In the genomic region with DNA sequence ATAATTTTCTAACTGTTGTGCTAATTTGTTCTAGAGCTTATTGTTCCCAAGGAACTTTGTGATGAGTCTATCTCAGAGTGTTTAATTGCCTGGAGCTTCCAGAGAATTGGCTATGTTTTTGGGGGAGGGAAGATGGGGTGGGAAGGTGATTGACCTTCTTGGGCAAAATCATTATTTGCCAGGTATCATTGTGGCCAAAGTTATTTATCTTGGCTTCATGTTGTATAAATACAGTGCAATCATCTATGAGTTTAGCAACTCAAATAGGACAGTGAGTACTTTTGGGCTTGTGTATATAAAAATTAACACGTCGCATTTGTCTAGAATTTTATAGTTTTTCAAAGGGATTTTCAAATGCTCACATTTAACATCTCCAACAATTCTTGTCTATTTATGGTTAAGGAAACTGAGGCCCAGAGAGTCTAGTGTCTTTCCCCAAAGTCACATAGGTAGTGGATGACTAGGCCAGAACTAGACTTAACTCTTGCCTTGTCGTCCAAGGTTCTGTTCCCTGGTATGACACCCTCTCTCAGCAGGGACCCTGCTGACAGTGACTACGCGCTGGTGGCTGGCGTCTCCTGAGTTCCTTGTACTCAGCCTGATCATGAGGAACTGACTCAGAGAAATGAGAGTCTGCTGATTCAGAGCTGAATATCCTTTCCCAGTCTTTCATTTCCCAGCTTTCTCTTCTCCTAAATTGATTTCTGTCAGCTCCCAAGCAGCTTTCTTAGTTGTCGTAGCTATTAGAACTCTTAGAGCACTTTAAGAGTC, we compare ENCODE assay signal across 17 cellular contexts. TPM values are rescaled to one million over a fixed set of nuclear protein-coding genes. Genes with fewer than 3 reads are reported as not detected.
DNase-seq lines count a peak whose midpoint lies in the region; ATAC-seq, FAIRE-seq and TF ChIP-seq lines count a peak whose summit lies in the region.
"Had no signal": no experiment of that assay in that cellular context is flagged by ENCODE, and none has a peak within 500 bp of the region (broad histone marks: within the 10 kb centered on the region; RNA-seq: fewer than 3 reads in every experiment).

No MANE protein-coding gene starts in this region.

- H3K4me3 ChIP-seq in cardiac muscle cell, result no peak overlapping the region
- H3K4me3 ChIP-seq in keratinocyte (ENCODE audit: control insufficient read depth in 2 of 3, extremely low read depth in 1 of 3, insufficient read depth in 2 of 3, low read depth in 1 of 3, low read length in 3 of 3), result no peak overlapping the region
- H3K4me3 ChIP-seq in upper lobe of right lung, result no peak overlapping the region
- H3K4me3 ChIP-seq in sigmoid colon, result no peak overlapping the region
- H3K4me3 ChIP-seq: A549, heart right ventricle had no signal

- H3K36me3 ChIP-seq in cardiac muscle cell, result no peaks in the 10 kb centered on the region
- H3K36me3 ChIP-seq in keratinocyte (ENCODE audit: control insufficient read depth in 2 of 2, extremely low read depth in 1 of 2, insufficient read depth in 2 of 2, low read length in 2 of 2), result no peaks in the 10 kb centered on the region
- no peaks in the 10 kb centered on the region for H3K36me3 ChIP-seq in upper lobe of right lung
- H3K36me3 ChIP-seq in sigmoid colon, result no peaks in the 10 kb centered on the region
- H3K36me3 ChIP-seq: heart right ventricle had no signal

- intact Hi-C loops in left ventricle myocardium superior (cut with micrococcal nuclease) (no loop called here), upper lobe of right lung (cut with DNase I) (no loop called here), sigmoid colon (cut with DNase I) (no loop called here)

- dilution Hi-C loops in keratinocyte (cut with MboI; ENCODE audit: extremely low pct_ligation_motif_present, low sequenced_read_pairs), result no loop called here

- no peak overlapping the region for H3K9ac ChIP-seq in keratinocyte (ENCODE audit: control insufficient read depth, extremely low read depth, insufficient read depth, low read length)

- H2AFZ ChIP-seq in keratinocyte (ENCODE audit: control insufficient read depth, low read length), result no peak overlapping the region

- H3K27ac ChIP-seq in cardiac muscle cell, result peak overlapping the region; percentile 14
- H3K27ac ChIP-seq in keratinocyte (ENCODE audit: control insufficient read depth, insufficient read depth, low read length), result peak overlapping the region; percentile 13
- no peak overlapping the region for H3K27ac ChIP-seq in upper lobe of right lung
- H3K27ac ChIP-seq in sigmoid colon, result no peak overlapping the region
- H3K27ac ChIP-seq: A549 had no signal

- no peaks in the 10 kb centered on the region for H4K20me1 ChIP-seq in keratinocyte (ENCODE audit: control insufficient read depth, extremely low read depth, insufficient read depth, low read length)

- no peaks in the 10 kb centered on the region for H3K9me1 ChIP-seq in keratinocyte (ENCODE audit: control insufficient read depth, extremely low read depth, insufficient read depth, low read length)

- ATAC-seq in left ventricle myocardium superior, result no peak
- peak; percentile 85 for ATAC-seq in upper lobe of right lung
- no peak for ATAC-seq in HG03520 (IDR thresholded peaks at IDR 0.05; ENCODE audit: unreplicated experiment)
- ATAC-seq: A549; activated CD8-positive, alpha-beta memory T cell treated with anti-CD3 and anti-CD28 coated beads, Interleukin-2, amount 10 ng/mL, durations not matched to agents 7 days and 5 days; HCT116; left colon; natural killer cell treated with Interleukin-12 subunit alpha and Interleukin-12 subunit beta and Interleukin-15 and Interleukin-18, amount 100 ng/mL, for 72 hours had no signal

- no peak for FAIRE-seq in keratinocyte (lab: Jason Lieb, UNC)
- FAIRE-seq: A549, D721Med, endometrium had no signal

- TF ChIP-seq CTCF in cardiac muscle cell (IDR thresholded peaks at IDR 0.05; ENCODE audit: low read depth, low read length) (no peak), keratinocyte (optimal IDR thresholded peaks at IDR 0.05 in 1 of 3, IDR thresholded peaks at IDR 0.05 in 1 of 3, conservative IDR thresholded peaks at IDR 0.05 in 1 of 3; ENCODE audit: extremely low read depth in 1 of 3, insufficient read depth in 2 of 3, low read length in 3 of 3) (no peak), upper lobe of right lung (IDR thresholded peaks at IDR 0.05) (no peak), sigmoid colon (IDR thresholded peaks at IDR 0.05) (no peak)

- TF ChIP-seq POLR2A in sigmoid colon (IDR thresholded peaks at IDR 0.05), result no peak

- H3K9me3 ChIP-seq in cardiac muscle cell (ENCODE audit: low read depth) (no peaks in the 10 kb centered on the region), keratinocyte (ENCODE audit: control insufficient read depth, low read depth, low read length) (no peaks in the 10 kb centered on the region), upper lobe of right lung (no peaks in the 10 kb centered on the region), sigmoid colon (no peaks in the 10 kb centered on the region)
- H3K9me3 ChIP-seq: A549, heart right ventricle had no signal

- H3K4me2 ChIP-seq in keratinocyte (ENCODE audit: control insufficient read depth, extremely low read depth, insufficient read depth, low read depth, low read length), result no peak overlapping the region
- H3K4me2 ChIP-seq: A549 had no signal

- no peak for TF ChIP-seq EP300 in sigmoid colon (IDR thresholded peaks at IDR 0.05)

- DNase-seq in cardiac muscle cell (ENCODE audit: low read depth in 1 of 2, low spot score in 1 of 2), result no peak
- no peak for DNase-seq in left ventricle myocardium superior
- peak; percentile 31 for DNase-seq in amniotic epithelial cell (ENCODE audit: low read depth)
- no peak for DNase-seq in keratinocyte (ENCODE audit: low read depth, low spot score)
- peak; percentile 73 for DNase-seq in upper lobe of right lung
- DNase-seq in sigmoid colon, result no peak
- no peak for DNase-seq in NCI-H2171 (lab: John Stamatoyannopoulos, UW)
- DNase-seq: activated CD8-positive, alpha-beta memory T cell treated with anti-CD3 and anti-CD28 coated beads, Interleukin-2, amount 10 ng/mL, durations not matched to agents 7 days and 5 days; activated naive CD4-positive, alpha-beta T cell; heart right ventricle; left colon had no signal

- peaks cover 10% of the 10 kb centered on the region for H3K79me2 ChIP-seq in keratinocyte (ENCODE audit: control insufficient read depth, insufficient read depth, low read length)

- WGBS in sigmoid colon, 2 donors, result 92 to 93% methylated on average over 7 of the region's 7 CpGs

- H3K4me1 ChIP-seq in cardiac muscle cell (ENCODE audit: low read depth) (peaks cover 49% of the 10 kb centered on the region), keratinocyte (ENCODE audit: control insufficient read depth, extremely low read depth, insufficient read depth, low read length) (peaks cover 11% of the 10 kb centered on the region), upper lobe of right lung (peaks cover 9% of the 10 kb centered on the region), sigmoid colon (peaks cover 0 to 43% (median 22%) of the 10 kb centered on the region in 4 donors)

- H3K27me3 ChIP-seq in cardiac muscle cell (no peaks in the 10 kb centered on the region), keratinocyte (ENCODE audit: control insufficient read depth, extremely low read depth, insufficient read depth, low read length) (no peaks in the 10 kb centered on the region), upper lobe of right lung (no peaks in the 10 kb centered on the region), sigmoid colon (no peaks in the 10 kb centered on the region)
- H3K27me3 ChIP-seq: heart right ventricle had no signal

RNA-seq across cellular contexts. Expression of a gene that starts 27.7 kb away (rescaled TPM):
- 45.1 and 74.4 TPM in 2 replicates for total RNA-seq in cardiac muscle cell
- polyA plus RNA-seq in cardiac muscle cell, result 29.9 and 60.1 TPM in 2 replicates
- total RNA-seq in left ventricle myocardium superior, result 50.7 TPM
- polyA plus RNA-seq in keratinocyte, result 5.4 to 11.4 TPM (median 6.2 TPM) in 3 replicates
- polyA plus RNA-seq in keratinocyte (2011; ENCODE audit: low read depth), result 21.4 TPM
- polyA plus RNA-seq in keratinocyte (2011; cell fraction: cytosol; rRNA removed), result 3.8 and 5.9 TPM in 2 replicates
- polyA plus RNA-seq in keratinocyte (2011; cell fraction: nucleus; rRNA removed), result 8.1 and 10.6 TPM in 2 replicates
- 4.5 and 15.3 TPM in 2 replicates for polyA plus RNA-seq in keratinocyte (2012; ENCODE audit: low replicate concordance)
- 7.2 to 29.5 TPM (median 20.9 TPM) in 3 replicates for polyA minus RNA-seq in keratinocyte
- polyA minus RNA-seq in keratinocyte (2011; cell fraction: cytosol; rRNA and poly(A)+ RNA removed), result 5.8 TPM
- 16.1 and 34.9 TPM in 2 replicates for polyA minus RNA-seq in keratinocyte (2011; cell fraction: nucleus; rRNA and poly(A)+ RNA removed)
- 98.4 TPM for total RNA-seq in upper lobe of right lung
- 10 to 100 TPM; 35.2 to 38.9 (median 36.5) TPM for total RNA-seq in sigmoid colon
- 10 to 100 TPM; 14.4 to 22.7 (median 17.8) TPM for polyA plus RNA-seq in sigmoid colon

Comparison
In these comparisons a context has a peak if more than half of its experiments do, and no peak if none do; other contexts are left out.
1. DNase-seq: peak in amniotic epithelial cell (single experiment) and upper lobe of right lung (single experiment); none in cardiac muscle cell (0 of 2), left ventricle myocardium superior (single experiment), keratinocyte (single experiment), sigmoid colon (single experiment) and NCI-H2171 (single experiment).
2. H3K27ac ChIP-seq: peak in cardiac muscle cell (single experiment) and keratinocyte (single experiment); none in upper lobe of right lung (single experiment) and sigmoid colon (0 of 4).